ENCODE assay signal across 9 cellular contexts in the genomic region with DNA sequence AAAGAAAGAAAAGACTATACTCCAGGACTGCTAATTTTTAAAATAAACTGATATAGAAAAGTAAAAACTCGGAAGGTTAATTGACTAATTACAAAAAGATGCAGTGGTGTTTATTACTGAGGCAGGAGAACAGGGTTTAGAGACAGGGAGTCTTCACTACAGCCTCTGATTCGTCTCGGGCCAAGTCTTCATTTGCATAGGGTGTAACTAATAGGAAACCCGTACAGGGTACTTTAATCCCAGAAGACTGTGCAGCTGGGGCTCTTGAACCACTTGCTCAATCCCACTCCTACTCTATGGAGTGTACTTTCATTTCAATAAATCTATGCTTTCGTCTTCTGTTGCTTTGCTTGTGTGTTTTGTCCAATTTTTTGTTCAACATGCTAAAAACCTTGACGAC. TPM values are rescaled to one million over a fixed set of nuclear protein-coding genes. Genes with fewer than 3 reads are reported as not detected.
DNase-seq lines count a peak whose midpoint lies in the region; ATAC-seq and TF ChIP-seq lines count a peak whose summit lies in the region.
"Had no signal": no experiment of that assay in that cellular context is flagged by ENCODE, and none has a peak within 500 bp of the region (broad histone marks: within the 10 kb centered on the region; RNA-seq: fewer than 3 reads in every experiment).

No MANE protein-coding gene starts in this region.

- intact Hi-C loops in ascending aorta (cut with DNase I), result loop anchor here (1.0 kb wide), 2 partner anchors 82 to 94 kb away; no protein-coding TSS in a partner anchor

- no peak for ATAC-seq in activated T-cell treated with anti-CD3 and anti-CD28 coated beads, Interleukin-2, amount 50 U/mL, for 72 hours (replicated peaks in 1 of 2)

- H3K36me3 Mint-ChIP-seq in activated T-cell treated with anti-CD3 and anti-CD28 coated beads, Interleukin-2, amount 50 U/mL, for 72 hours (ENCODE audit: insufficient read depth in 2 of 2), result peaks cover 2 to 9% of the 10 kb centered on the region in 2 donors
- H3K36me3 Mint-ChIP-seq in type B pancreatic cell, result peaks cover 15% of the 10 kb centered on the region

- H3K4me3 ChIP-seq in ascending aorta, result peak overlapping the region; percentile 6 to 40

- TF ChIP-seq CTCF in ascending aorta (IDR thresholded peaks at IDR 0.05) (no peak), type B pancreatic cell (conservative IDR thresholded peaks at IDR 0.05) (no peak)

- no peaks in the 10 kb centered on the region for H3K9me3 Mint-ChIP-seq in activated T-cell treated with anti-CD3 and anti-CD28 coated beads, Interleukin-2, amount 50 U/mL, for 72 hours
- no peaks in the 10 kb centered on the region for H3K9me3 Mint-ChIP-seq in type B pancreatic cell

- H3K27me3 Mint-ChIP-seq in activated T-cell treated with anti-CD3 and anti-CD28 coated beads, Interleukin-2, amount 50 U/mL, for 72 hours (ENCODE audit: low read depth), result no peaks in the 10 kb centered on the region
- no peaks in the 10 kb centered on the region for H3K27me3 Mint-ChIP-seq in type B pancreatic cell

- H3K4me3 Mint-ChIP-seq in activated T-cell treated with anti-CD3 and anti-CD28 coated beads, Interleukin-2, amount 50 U/mL, for 72 hours, result no peak overlapping the region
- peak overlapping the region; percentile 65 for H3K4me3 Mint-ChIP-seq in type B pancreatic cell

- H3K27me3 ChIP-seq in ascending aorta, result no peaks in the 10 kb centered on the region

- H3K27ac ChIP-seq in ascending aorta, result peak overlapping the region in 1 of 2 donors; percentile 5

- peaks cover 4% of the 10 kb centered on the region for H3K4me1 Mint-ChIP-seq in activated T-cell treated with anti-CD3 and anti-CD28 coated beads, Interleukin-2, amount 50 U/mL, for 72 hours (ENCODE audit: low read depth)
- peaks cover 13% of the 10 kb centered on the region for H3K4me1 Mint-ChIP-seq in type B pancreatic cell (ENCODE audit: unreplicated experiment)

- peaks cover 33 to 52% of the 10 kb centered on the region in 2 donors for H3K36me3 ChIP-seq in ascending aorta

- H3K4me1 ChIP-seq in ascending aorta, result peaks cover 0 to 5% of the 10 kb centered on the region in 2 donors

- DNase-seq in activated T-cell treated with anti-CD3 and anti-CD28 coated beads, Interleukin-2, amount 50 U/mL, for 72 hours, result no peak
- no peak for DNase-seq in activated T-cell treated with anti-CD3 and anti-CD28 coated beads, Interleukin-2, amount 50 U/mL, for 1 hour
- no peak for DNase-seq in ascending aorta (ENCODE audit: low spot score in 2 of 2)
- peak; percentile 12 for DNase-seq in left kidney (ENCODE audit: low read depth, low spot score)
- DNase-seq in type B pancreatic cell (ENCODE audit: extremely low spot score, unreplicated experiment), result no peak
- DNase-seq in NCI-H774 (lab: John Stamatoyannopoulos, UW), result no peak
- no peak for DNase-seq in NCI-H2081 (lab: John Stamatoyannopoulos, UW)
- DNase-seq in inferior parietal cortex (ENCODE audit: extremely low spot score), result no peak
- DNase-seq: activated CD8-positive, alpha-beta memory T cell treated with anti-CD3 and anti-CD28 coated beads, Interleukin-2, amount 50 U/mL, for 48 hours had no signal

- H3K9me3 ChIP-seq in ascending aorta, result no peaks in the 10 kb centered on the region

- peak overlapping the region; percentile 39 for H3K27ac Mint-ChIP-seq in activated T-cell treated with anti-CD3 and anti-CD28 coated beads, Interleukin-2, amount 50 U/mL, for 72 hours
- peak overlapping the region; percentile 88 for H3K27ac Mint-ChIP-seq in type B pancreatic cell

RNA-seq across cellular contexts. Expression of a gene that starts 8.2 kb away (rescaled TPM):
- 100 to 1,000 TPM in 1 of 2 donors, 10 to 100 TPM in 1; 98.2 to 101 TPM for total RNA-seq in activated T-cell treated with anti-CD3 and anti-CD28 coated beads, Interleukin-2, amount 50 U/mL, for 72 hours
- 112 TPM for total RNA-seq in ascending aorta
- 72.7 and 101 TPM in 2 replicates for total RNA-seq in type B pancreatic cell (ENCODE audit: low replicate concordance)

RNA-seq across cellular contexts. Expression of a gene that starts 33.9 kb away (rescaled TPM):
- total RNA-seq in activated T-cell treated with anti-CD3 and anti-CD28 coated beads, Interleukin-2, amount 50 U/mL, for 72 hours, result 10 to 100 TPM; 22.2 to 23.8 TPM
- total RNA-seq in ascending aorta (39.2 TPM), type B pancreatic cell (ENCODE audit: low replicate concordance) (66.4 and 80.3 TPM in 2 replicates)
